ENCODE assay signal across 1 cellular context in genomic region chr6:166361080-166361429, GRCh38.
A peak's percentile ranks its signal among the peaks of the same experiment; 100 is the strongest.
TF ChIP-seq lines count a peak whose summit lies in the region.

No MANE protein-coding gene starts in this region.

TF ChIP-seq in HepG2, 621 proteins besides CTCF, POLR2A, EP300 and RAD21 (continued from another document and continues in another):
- TF ChIP-seq, protein P1, sequence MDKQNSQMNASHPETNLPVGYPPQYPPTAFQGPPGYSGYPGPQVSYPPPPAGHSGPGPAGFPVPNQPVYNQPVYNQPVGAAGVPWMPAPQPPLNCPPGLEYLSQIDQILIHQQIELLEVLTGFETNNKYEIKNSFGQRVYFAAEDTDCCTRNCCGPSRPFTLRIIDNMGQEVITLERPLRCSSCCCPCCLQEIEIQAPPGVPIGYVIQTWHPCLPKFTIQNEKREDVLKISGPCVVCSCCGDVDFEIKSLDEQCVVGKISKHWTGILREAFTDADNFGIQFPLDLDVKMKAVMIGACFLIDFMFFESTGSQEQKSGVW (CRISPR knock-in tag; IDR thresholded peaks at IDR 0.05; ENCODE audit: borderline replicate concordance), result no peak
- TF ChIP-seq ZBTB7A (CRISPR knock-in tag; IDR thresholded peaks at IDR 0.05) (no peak), ZNF562 (CRISPR knock-in tag; IDR thresholded peaks at IDR 0.05; ENCODE audit: borderline replicate concordance) (peak; percentile 73; the same call in 1 of the 2 replicates), ZNF235 (CRISPR knock-in tag; IDR thresholded peaks at IDR 0.05; ENCODE audit: borderline replicate concordance) (no peak), ZNF501 (CRISPR knock-in tag; IDR thresholded peaks at IDR 0.05) (peak; percentile 80), TFE3 (CRISPR knock-in tag; IDR thresholded peaks at IDR 0.05) (peak; percentile 95), REXO4 (CRISPR knock-in tag; IDR thresholded peaks at IDR 0.05; ENCODE audit: borderline replicate concordance) (no peak), REL (CRISPR knock-in tag; conservative IDR thresholded peaks at IDR 0.05) (peak; percentile 83), NR2C2 (CRISPR knock-in tag; IDR thresholded peaks at IDR 0.05; ENCODE audit: borderline replicate concordance) (peak; percentile 90), NFYC (CRISPR knock-in tag; IDR thresholded peaks at IDR 0.05) (0 out of 2 replicates have a peak, but pooled peaks have one; percentile 56), NR2F1 (CRISPR knock-in tag; IDR thresholded peaks at IDR 0.05) (peak; percentile 98), ZNF256 (CRISPR knock-in tag; conservative IDR thresholded peaks at IDR 0.05) (peak; percentile 96), ZNF253 (CRISPR knock-in tag; IDR thresholded peaks at IDR 0.05; ENCODE audit: borderline replicate concordance) (peak; percentile 36; the same call in 1 of the 2 replicates), ZFP37 (CRISPR knock-in tag; IDR thresholded peaks at IDR 0.05; ENCODE audit: borderline replicate concordance) (peak; percentile 94), THRA (CRISPR knock-in tag; IDR thresholded peaks at IDR 0.05; ENCODE audit: borderline replicate concordance) (peak; percentile 85; the same call in 1 of the 2 replicates), ZNF556 (CRISPR knock-in tag; IDR thresholded peaks at IDR 0.05; ENCODE audit: borderline replicate concordance) (no peak; the same call in 1 of the 2 replicates), ZMYM3 (CRISPR knock-in tag; IDR thresholded peaks at IDR 0.05) (peak; percentile 80), RNF219 (CRISPR knock-in tag; IDR thresholded peaks at IDR 0.05) (peak; percentile 67; the same call in 1 of the 2 replicates), SMAD9 (CRISPR knock-in tag; IDR thresholded peaks at IDR 0.05) (no peak), ZNF724P (CRISPR knock-in tag; IDR thresholded peaks at IDR 0.05; ENCODE audit: borderline replicate concordance) (peak; percentile 93), ZNF614 (CRISPR knock-in tag; IDR thresholded peaks at IDR 0.05; ENCODE audit: borderline replicate concordance) (peak; percentile 99), ZSCAN12 (CRISPR knock-in tag; IDR thresholded peaks at IDR 0.05) (0 out of 2 replicates have a peak, but pooled peaks have one; percentile 71), FOXO1 (CRISPR knock-in tag; IDR thresholded peaks at IDR 0.05) (peak; percentile 98), ZBTB3 (CRISPR knock-in tag; IDR thresholded peaks at IDR 0.05; ENCODE audit: borderline replicate concordance, low read depth) (0 out of 2 replicates have a peak, but pooled peaks have one; percentile 38), KMT2B (CRISPR knock-in tag; IDR thresholded peaks at IDR 0.05) (peak; percentile 83), ZNF503 (CRISPR knock-in tag; IDR thresholded peaks at IDR 0.05) (peak; percentile 97), U2AF2 (IDR thresholded peaks at IDR 0.05; ENCODE audit: low read depth, low read length) (no peak), KLF11 (CRISPR knock-in tag; IDR thresholded peaks at IDR 0.05) (no peak), ZFX (CRISPR knock-in tag; IDR thresholded peaks at IDR 0.05; ENCODE audit: low read depth) (peak; percentile 52; the same call in 1 of the 2 replicates), MEIS2 (CRISPR knock-in tag; IDR thresholded peaks at IDR 0.05) (peak; percentile 99), ZNF292 (CRISPR knock-in tag; IDR thresholded peaks at IDR 0.05; ENCODE audit: borderline replicate concordance, low read depth) (peak; percentile 99), ZNF598 (CRISPR knock-in tag; IDR thresholded peaks at IDR 0.05; ENCODE audit: borderline replicate concordance) (0 out of 2 replicates have a peak, but pooled peaks have one; percentile 74), FOXK1 (CRISPR knock-in tag; IDR thresholded peaks at IDR 0.05; ENCODE audit: borderline replicate concordance, low read depth) (peak; percentile 96), ZNF619 (CRISPR knock-in tag; IDR thresholded peaks at IDR 0.05) (0 out of 2 replicates have a peak, but pooled peaks have one; percentile 65), HOXA3 (CRISPR knock-in tag; IDR thresholded peaks at IDR 0.05) (peak; percentile 96), RNF2 (conservative IDR thresholded peaks at IDR 0.05; ENCODE audit: low read depth) (peak; percentile 91), ZNF781 (CRISPR knock-in tag; IDR thresholded peaks at IDR 0.05; ENCODE audit: borderline replicate concordance, not compliant biosample characterization) (peak; percentile 87), TEF (CRISPR knock-in tag; IDR thresholded peaks at IDR 0.05) (peak; percentile 92), ASH2L (IDR thresholded peaks at IDR 0.05; ENCODE audit: insufficient read length, low read depth, low read length) (peak; percentile 84), RBM39 (IDR thresholded peaks at IDR 0.05; ENCODE audit: low read depth, low read length, poor library complexity, severe bottlenecking) (no peak), ZNF335 (CRISPR knock-in tag; IDR thresholded peaks at IDR 0.05) (no peak; the same call in none of the 2 replicates), ZNF121 (CRISPR knock-in tag; IDR thresholded peaks at IDR 0.05) (no peak), ZNF281 (CRISPR knock-in tag; IDR thresholded peaks at IDR 0.05; ENCODE audit: borderline replicate concordance) (no peak; the same call in 1 of the 2 replicates), ZNF337 (CRISPR knock-in tag; IDR thresholded peaks at IDR 0.05; ENCODE audit: borderline replicate concordance, low read depth) (peak; percentile 87; the same call in 1 of the 2 replicates), IKZF4 (CRISPR knock-in tag; IDR thresholded peaks at IDR 0.05; ENCODE audit: borderline replicate concordance, low read depth, not compliant biosample characterization) (peak; percentile 85), KLF9 (CRISPR knock-in tag; IDR thresholded peaks at IDR 0.05; ENCODE audit: low read depth) (no peak; the same call in 1 of the 2 replicates), MIER2 (CRISPR knock-in tag; IDR thresholded peaks at IDR 0.05) (peak; percentile 90), ZNF709 (CRISPR knock-in tag; IDR thresholded peaks at IDR 0.05) (peak; percentile 84; the same call in 1 of the 2 replicates), BRCA1 (CRISPR knock-in tag; IDR thresholded peaks at IDR 0.05) (peak; percentile 72; the same call in 1 of the 2 replicates), KDM5B (CRISPR knock-in tag; IDR thresholded peaks at IDR 0.05; ENCODE audit: borderline replicate concordance) (peak; percentile 88; the same call in 1 of the 2 replicates), PAX8 (CRISPR knock-in tag; IDR thresholded peaks at IDR 0.05; ENCODE audit: borderline replicate concordance) (no peak), FIP1L1 (IDR thresholded peaks at IDR 0.05; ENCODE audit: borderline replicate concordance, insufficient read depth, low read depth, low read length) (no peak), ZNF296 (CRISPR knock-in tag; conservative IDR thresholded peaks at IDR 0.05) (no peak), KDM3A (CRISPR knock-in tag; IDR thresholded peaks at IDR 0.05; ENCODE audit: low read depth) (peak; percentile 92)
- TF ChIP-seq, protein P2, sequence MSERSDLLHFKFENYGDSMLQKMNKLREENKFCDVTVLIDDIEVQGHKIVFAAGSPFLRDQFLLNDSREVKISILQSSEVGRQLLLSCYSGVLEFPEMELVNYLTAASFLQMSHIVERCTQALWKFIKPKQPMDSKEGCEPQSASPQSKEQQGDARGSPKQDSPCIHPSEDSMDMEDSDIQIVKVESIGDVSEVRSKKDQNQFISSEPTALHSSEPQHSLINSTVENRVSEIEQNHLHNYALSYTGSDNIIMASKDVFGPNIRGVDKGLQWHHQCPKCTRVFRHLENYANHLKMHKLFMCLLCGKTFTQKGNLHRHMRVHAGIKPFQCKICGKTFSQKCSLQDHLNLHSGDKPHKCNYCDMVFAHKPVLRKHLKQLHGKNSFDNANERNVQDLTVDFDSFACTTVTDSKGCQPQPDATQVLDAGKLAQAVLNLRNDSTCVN (CRISPR knock-in tag; IDR thresholded peaks at IDR 0.05; ENCODE audit: borderline replicate concordance), result peak; percentile 87
- TF ChIP-seq, protein P3, sequence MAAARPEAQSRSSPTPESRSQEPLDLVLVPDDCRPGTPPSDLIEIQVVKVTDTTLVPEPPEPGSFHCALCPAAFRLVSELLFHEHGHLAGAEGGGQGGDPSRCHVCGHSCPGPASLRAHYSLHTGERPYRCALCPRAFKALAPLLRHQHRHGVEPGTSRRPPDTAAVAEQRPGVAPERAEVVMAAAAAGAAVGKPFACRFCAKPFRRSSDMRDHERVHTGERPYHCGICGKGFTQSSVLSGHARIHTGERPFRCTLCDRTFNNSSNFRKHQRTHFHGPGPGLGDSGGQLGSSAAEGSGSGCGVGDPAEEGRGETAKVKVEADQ (CRISPR knock-in tag; IDR thresholded peaks at IDR 0.05; ENCODE audit: borderline replicate concordance), result no peak
